In the genomic region with DNA sequence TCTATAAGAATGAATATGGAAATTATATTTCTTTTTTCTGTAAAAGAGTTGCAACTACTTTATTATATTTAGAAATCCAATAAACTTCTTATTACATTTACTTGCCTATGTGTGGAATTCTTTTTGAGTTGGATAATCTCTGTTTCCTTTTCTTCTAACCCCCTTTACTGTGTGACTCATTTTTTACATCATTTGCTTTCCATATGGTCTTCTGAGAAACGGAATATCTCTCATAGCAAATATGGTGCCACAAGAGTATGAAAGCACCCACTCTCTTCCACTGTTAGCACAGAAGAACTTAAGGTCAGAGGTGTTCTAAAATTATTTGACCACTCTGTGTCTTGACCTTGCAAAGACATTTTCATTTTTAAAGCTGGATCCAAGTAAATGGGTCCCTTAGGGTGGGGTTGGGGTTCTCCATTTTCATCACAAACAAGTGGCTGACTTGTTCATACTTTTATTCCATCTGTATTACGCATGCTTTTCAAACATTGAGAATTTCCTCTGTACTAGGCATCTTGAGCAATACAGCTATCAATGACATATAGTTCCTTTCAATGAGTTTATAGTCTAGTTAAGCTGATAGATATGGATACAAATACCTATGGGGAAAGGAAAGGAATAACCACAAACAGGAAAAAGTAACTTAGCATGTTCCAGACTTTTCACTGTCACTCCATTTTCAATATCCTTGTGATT, we compare ENCODE assay signal across 24 cellular contexts.
DNase-seq lines count a peak whose midpoint lies in the region; ATAC-seq and TF ChIP-seq lines count a peak whose summit lies in the region.
"Had no signal": no experiment of that assay in that cellular context is flagged by ENCODE, and none has a peak within 500 bp of the region (broad histone marks: within the 10 kb centered on the region; RNA-seq: fewer than 3 reads in every experiment).

No MANE protein-coding gene starts in this region.

- H3K4me1 Mint-ChIP-seq in activated T-cell treated with anti-CD3 and anti-CD28 coated beads, Interleukin-2, amount 50 U/mL, for 24 hours (ENCODE audit: low read depth): peaks cover 10% of the 10 kb centered on the region
- H3K4me1 Mint-ChIP-seq in T-helper 17 cell: no peaks in the 10 kb centered on the region
- H3K4me1 Mint-ChIP-seq: brain; CD4-positive, CD25-positive, alpha-beta regulatory T cell; T-cell had no signal

- H3K4me3 ChIP-seq in fibroblast of mammary gland (ENCODE audit: control insufficient read depth, low read depth, low read length) (no peak overlapping the region), psoas muscle (no peak overlapping the region)
- H3K4me3 ChIP-seq: heart left ventricle, lung, MG63, skin epidermis, suprapubic skin had no signal

- H3K27me3 ChIP-seq in psoas muscle (ENCODE audit: insufficient read depth in 3 of 3, low read length in 2 of 3): no peaks in the 10 kb centered on the region
- H3K27me3 ChIP-seq: heart left ventricle, MG63, suprapubic skin had no signal

- no peak overlapping the region for H3K27ac ChIP-seq in psoas muscle
- H3K27ac ChIP-seq: 22Rv1, suprapubic skin, WERI-Rb-1 had no signal

- no peaks in the 10 kb centered on the region for H3K27me3 Mint-ChIP-seq in activated T-cell treated with anti-CD3 and anti-CD28 coated beads, Interleukin-2, amount 50 U/mL, for 24 hours
- no peaks in the 10 kb centered on the region for H3K27me3 Mint-ChIP-seq in T-helper 17 cell
- H3K27me3 Mint-ChIP-seq: activated CD4-positive, alpha-beta memory T cell treated with anti-CD3 and anti-CD28 coated beads for 36 hours; brain; CD4-positive, CD25-positive, alpha-beta regulatory T cell; T-cell had no signal

- peak overlapping the region; percentile 38 for H3K27ac Mint-ChIP-seq in activated T-cell treated with anti-CD3 and anti-CD28 coated beads, Interleukin-2, amount 50 U/mL, for 24 hours
- H3K27ac Mint-ChIP-seq in T-helper 17 cell: no peak overlapping the region
- H3K27ac Mint-ChIP-seq: activated CD4-positive, alpha-beta memory T cell treated with anti-CD3 and anti-CD28 coated beads for 36 hours; activated naive CD4-positive, alpha-beta T cell treated with anti-CD3 and anti-CD28 coated beads for 36 hours; T-cell had no signal

- TF ChIP-seq CTCF in fibroblast of mammary gland (conservative IDR thresholded peaks at IDR 0.05; ENCODE audit: control insufficient read depth, insufficient read depth, low read depth, low read length) (no peak), psoas muscle (IDR thresholded peaks at IDR 0.05) (no peak)

- intact Hi-C loops in psoas muscle (cut with DNase I): no loop called here

- no peak for DNase-seq in activated T-cell treated with anti-CD3 and anti-CD28 coated beads, Interleukin-2, amount 50 U/mL, for 24 hours
- DNase-seq in activated T-cell treated with anti-CD3 and anti-CD28 coated beads for 4 hours (no peak), fibroblast of mammary gland (ENCODE audit: low read depth) (peak; percentile 76), psoas muscle (no peak), Kasumi-1 (lab: John Stamatoyannopoulos, UW) (no peak), T-helper 17 cell (no peak)
- DNase-seq: activated CD4-positive, alpha-beta memory T cell treated with anti-CD3 and anti-CD28 coated beads for 36 hours; activated naive CD4-positive, alpha-beta T cell treated with anti-CD3 and anti-CD28 coated beads for 36 hours; activated T-cell treated with anti-CD3 and anti-CD28 coated beads, Interleukin-2, amount 50 U/mL, for 1 hour; CD4-positive, CD25-positive, alpha-beta regulatory T cell; DMS153; heart left ventricle; MG63; NCI-H187; T-cell; WERI-Rb-1 had no signal

- peak; percentile 67 for ATAC-seq in SK-N-SH treated with all-trans-retinoic acid at 6 μM for 48 hours
- ATAC-seq in GM19023 (IDR thresholded peaks at IDR 0.05; ENCODE audit: unreplicated experiment): no peak
- no peak for ATAC-seq in psoas muscle
- ATAC-seq in T-helper 17 cell: no peak
- ATAC-seq: heart left ventricle, Right ventricle myocardium inferior, T-cell had no signal

- 94 to 97% (median 96%) methylated on average over 2 of the region's 2 CpGs for WGBS in psoas muscle, 3 donors

- H3K9me3 ChIP-seq in psoas muscle (no peaks in the 10 kb centered on the region), T-helper 17 cell (ENCODE audit: control insufficient read depth, low read length, poor library complexity, severe bottlenecking) (no peaks in the 10 kb centered on the region)
- H3K9me3 ChIP-seq: heart left ventricle, MG63, suprapubic skin had no signal

- peaks cover 2% of the 10 kb centered on the region for H3K36me3 Mint-ChIP-seq in activated T-cell treated with anti-CD3 and anti-CD28 coated beads, Interleukin-2, amount 50 U/mL, for 24 hours (ENCODE audit: low read depth)
- H3K36me3 Mint-ChIP-seq in T-helper 17 cell (ENCODE audit: low read depth): peaks cover 3% of the 10 kb centered on the region
- H3K36me3 Mint-ChIP-seq: brain had no signal

- no peaks in the 10 kb centered on the region for H3K9me3 Mint-ChIP-seq in activated T-cell treated with anti-CD3 and anti-CD28 coated beads, Interleukin-2, amount 50 U/mL, for 24 hours
- H3K9me3 Mint-ChIP-seq: activated CD4-positive, alpha-beta memory T cell treated with anti-CD3 and anti-CD28 coated beads for 36 hours; activated naive CD4-positive, alpha-beta T cell treated with anti-CD3 and anti-CD28 coated beads for 36 hours; brain; T-cell had no signal

- no peak overlapping the region for H3K4me3 Mint-ChIP-seq in activated T-cell treated with anti-CD3 and anti-CD28 coated beads, Interleukin-2, amount 50 U/mL, for 24 hours
- H3K4me3 Mint-ChIP-seq in T-helper 17 cell: no peak overlapping the region
- H3K4me3 Mint-ChIP-seq: activated CD4-positive, alpha-beta memory T cell treated with anti-CD3 and anti-CD28 coated beads for 36 hours; activated naive CD4-positive, alpha-beta T cell treated with anti-CD3 and anti-CD28 coated beads for 36 hours; brain; CD4-positive, CD25-positive, alpha-beta regulatory T cell; T-cell had no signal

- H3K4me1 ChIP-seq in psoas muscle: peaks cover 27% of the 10 kb centered on the region

- H3K36me3 ChIP-seq in psoas muscle (ENCODE audit: insufficient read depth in 1 of 2, low read depth in 1 of 2): no peaks in the 10 kb centered on the region
- H3K36me3 ChIP-seq: heart left ventricle, suprapubic skin, WERI-Rb-1 had no signal

TF ChIP-seq in SK-N-SH treated with all-trans-retinoic acid at 6 μM for 48 hours, 23 proteins besides CTCF, POLR2A, EP300 and RAD21:
- TF ChIP-seq CSDC2 (CRISPR knock-in tag; IDR thresholded peaks at IDR 0.05): no peak
